Comparison of ENCODE assay signal across 1 cellular context in the genomic region with DNA sequence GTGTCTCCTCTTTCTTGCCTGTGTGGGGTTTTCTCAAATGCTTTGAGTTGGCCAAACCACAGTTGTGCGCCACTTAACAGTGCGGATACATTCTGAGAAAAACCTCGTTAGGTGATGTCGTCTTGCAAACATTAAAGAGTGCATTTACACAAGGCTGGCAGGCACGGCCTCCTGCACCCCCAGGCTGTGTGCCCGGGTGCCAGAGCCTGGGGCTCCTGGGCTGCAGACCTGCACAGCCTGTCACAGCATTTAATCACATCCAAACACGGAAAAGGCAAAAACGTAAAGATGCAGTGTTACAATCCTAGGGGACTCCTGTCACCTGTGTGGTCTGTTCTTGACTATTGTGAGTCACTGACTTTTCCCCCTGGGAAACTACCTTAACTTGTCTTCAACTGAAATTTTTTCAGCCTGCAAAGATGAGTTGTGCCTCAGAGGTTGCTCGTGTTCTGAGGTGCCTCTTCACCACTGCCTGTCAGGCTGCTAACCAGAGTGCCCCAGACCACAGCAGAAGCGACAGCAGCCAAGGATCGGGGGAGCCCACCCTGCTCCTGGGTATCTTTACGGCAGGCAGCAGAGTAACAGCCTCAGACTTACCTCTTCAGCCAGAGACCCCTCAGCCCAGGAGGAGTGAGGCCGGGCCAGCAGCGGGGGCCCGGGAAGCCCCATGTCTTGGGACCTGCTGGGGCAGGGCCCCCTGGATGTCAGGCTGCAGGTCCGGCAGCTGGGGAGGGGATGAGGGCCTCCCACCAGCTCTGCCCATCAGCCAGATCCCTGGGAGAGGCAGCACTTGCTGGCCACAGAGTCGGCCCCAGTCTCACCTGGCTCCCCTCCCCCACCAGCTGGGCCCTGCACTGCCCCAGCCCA.
TF ChIP-seq lines count a peak whose summit lies in the region.

No MANE protein-coding gene starts in this region.

TF ChIP-seq in GM12878, 131 proteins besides CTCF, POLR2A, EP300 and RAD21 (continued from another document):
- TF ChIP-seq BRCA1 (IDR thresholded peaks at IDR 0.05; ENCODE audit: low read depth, low read length) = no peak
